In genomic region chr17:73641779-73642580, GRCh38 we compare ENCODE assay signal across 9 cellular contexts. TPM values are rescaled to one million over a fixed set of nuclear protein-coding genes. Genes with fewer than 3 reads are reported as not detected.
A peak's percentile ranks its signal among the peaks of the same experiment; 100 is the strongest.
DNase-seq lines count a peak whose midpoint lies in the region; ATAC-seq, FAIRE-seq and TF ChIP-seq lines count a peak whose summit lies in the region.
"Had no signal": no experiment of that assay in that cellular context is flagged by ENCODE, and none has a peak within 500 bp of the region (broad histone marks: within the 10 kb centered on the region; RNA-seq: fewer than 3 reads in every experiment).

No MANE protein-coding gene starts in this region.

- H3K27ac ChIP-seq in SK-N-SH (ENCODE audit: low read depth in 2 of 2, low read length in 1 of 2) (no peak overlapping the region), GM12878 (ENCODE audit: control insufficient read depth, insufficient read depth) (no peak overlapping the region)

- SMC1A ChIA-PET in GM12878 (lab: Charles Lee; ENCODE audit: uncharacterized antibody, unreplicated experiment) = interaction anchor here (0.6 kb wide), 1 partner anchor 68 kb away, joined by 3 read pairs; no protein-coding TSS in a partner anchor

- BruUV-seq in GM12878 (replicated peaks; lab: Mats Ljungman, UMichigan) = no TSS peak

- no peak for FAIRE-seq in GM12878 (lab: Jason Lieb, UNC)

- H4K20me1 ChIP-seq in SK-N-SH (ENCODE audit: insufficient read depth) (no peaks in the 10 kb centered on the region), GM12878 (ENCODE audit: control insufficient read depth, insufficient read depth) (no peaks in the 10 kb centered on the region)

- TF ChIP-seq RAD21 in SK-N-SH (IDR thresholded peaks at IDR 0.05; ENCODE audit: low read length) (no peak), GM12878 (IDR thresholded peaks at IDR 0.05; ENCODE audit: insufficient read depth, low read depth, low read length) (no peak)

- H3K36me3 ChIP-seq in SK-N-SH (replicated peaks in 1 of 2; ENCODE audit: control insufficient read depth in 1 of 2, insufficient read depth in 2 of 2, low read length in 1 of 2) = no peaks in the 10 kb centered on the region
- no peaks in the 10 kb centered on the region for H3K36me3 ChIP-seq in GM12878 (ENCODE audit: control insufficient read depth in 2 of 2, insufficient read depth in 2 of 2, low read length in 1 of 2)
- H3K36me3 ChIP-seq in MG63 = no peaks in the 10 kb centered on the region

- CTCF ChIA-PET in SK-N-SH (lab: Yijun Ruan, JAX) (interaction anchor here (0.7 to 9.8 kb wide), 29 partner anchors 8 to 558 kb away, joined by 3 to 118 read pairs (median 4); no protein-coding TSS in a partner anchor), GM12878 (lab: Yijun Ruan, JAX) (no interaction called here)

- no peaks in the 10 kb centered on the region for H3F3A ChIP-seq in SK-N-SH (replicated peaks; ENCODE audit: insufficient read depth)

- peaks cover 0 to 14% of the 10 kb centered on the region in 2 experiments; a peak in 1 of 4 replicates for H3K4me1 ChIP-seq in SK-N-SH (ENCODE audit: control insufficient read depth in 1 of 2, insufficient read depth in 2 of 2, low read depth in 1 of 2, low read length in 1 of 2)
- H3K4me1 ChIP-seq in GM12878 (ENCODE audit: control insufficient read depth, insufficient read depth, low read length) = no peaks in the 10 kb centered on the region

- H2AFZ ChIP-seq in SK-N-SH (ENCODE audit: low read depth) = no peak overlapping the region
- H2AFZ ChIP-seq in GM12878 (ENCODE audit: control insufficient read depth, low read depth, low read length) = no peak overlapping the region

- peak; percentile 51 for DNase-seq in SK-N-SH
- peak; percentile 45 for DNase-seq in NCI-H2081 treated with DMSO at 0.1 percent for 48 hours (lab: John Stamatoyannopoulos, UW)
- DNase-seq in GM12878 (ENCODE audit: low read depth, low spot score) = no peak
- no peak for DNase-seq in progenitor cell of endocrine pancreas (ENCODE audit: low spot score, unreplicated experiment)
- DNase-seq in MG63 = no peak
- DNase-seq: NCI-H1105 had no signal

- H3K4me1 Mint-ChIP-seq in progenitor cell of endocrine pancreas (ENCODE audit: low read depth) = peaks cover 21% of the 10 kb centered on the region

- ATAC-seq in SK-N-SH treated with all-trans-retinoic acid at 6 μM for 48 hours (no peak), GM12878 (no peak), HG03457 (IDR thresholded peaks at IDR 0.05; ENCODE audit: unreplicated experiment) (no peak), HG02678 (IDR thresholded peaks at IDR 0.05; ENCODE audit: unreplicated experiment) (no peak)

- in situ Hi-C loops in GM12878 (cut with MboI) = no loop called here

- no peaks in the 10 kb centered on the region for H3K9me2 ChIP-seq in SK-N-SH

- intact Hi-C loops in GM12878 (cut with micrococcal nuclease; ENCODE audit: unreplicated experiment) = no loop called here

- TF ChIP-seq EP300 in SK-N-SH (IDR thresholded peaks at IDR 0.05; ENCODE audit: borderline replicate concordance in 1 of 2, low read depth in 1 of 2, low read length in 1 of 2) (no peak), GM12878 (IDR thresholded peaks at IDR 0.05; ENCODE audit: borderline replicate concordance in 1 of 2, control insufficient read depth in 1 of 2, low read depth in 2 of 2, low read length in 2 of 2) (no peak)

- no peak overlapping the region for H3K4me3 ChIP-seq in SK-N-SH (ENCODE audit: low read depth in 2 of 2, low read length in 1 of 2)
- H3K4me3 ChIP-seq in GM12878 = no peak overlapping the region
- H3K4me3 ChIP-seq in MG63 = no peak overlapping the region

- H3K4me2 ChIP-seq in SK-N-SH (no peak overlapping the region), GM12878 (ENCODE audit: control insufficient read depth, insufficient read depth) (no peak overlapping the region)

- H3K9me3 ChIP-seq in SK-N-SH (no peaks in the 10 kb centered on the region), GM12878 (replicated peaks; ENCODE audit: control insufficient read depth, insufficient read depth, low read length) (no peaks in the 10 kb centered on the region), MG63 (no peaks in the 10 kb centered on the region)

- peaks cover 42% of the 10 kb centered on the region for H3K27me3 Mint-ChIP-seq in progenitor cell of endocrine pancreas

- H3K79me2 ChIP-seq in SK-N-SH (ENCODE audit: insufficient read depth) = no peaks in the 10 kb centered on the region
- no peaks in the 10 kb centered on the region for H3K79me2 ChIP-seq in GM12878 (ENCODE audit: control insufficient read depth, insufficient read depth, low read length)

- WGBS in SK-N-SH (ENCODE audit: low lambda C conversion rate) = 18% methylated on average over 12 of the region's 12 CpGs
- WGBS in GM12878 (ENCODE audit: insufficient coverage, insufficient replicate concordance, low lambda C conversion rate, missing lambda C conversion rate) = 10% methylated on average over 12 of the region's 12 CpGs

- H3K36me3 Mint-ChIP-seq in progenitor cell of endocrine pancreas (ENCODE audit: insufficient read depth) = no peaks in the 10 kb centered on the region

- no peaks in the 10 kb centered on the region for H3K9me3 Mint-ChIP-seq in progenitor cell of endocrine pancreas (ENCODE audit: low read depth)

- POLR2A ChIA-PET in SK-N-SH (lab: Yijun Ruan, JAX) (no interaction called here), GM12878 (lab: Charles Lee) (no interaction called here)

- peaks cover 41% of the 10 kb centered on the region for H3K27me3 ChIP-seq in SK-N-SH (ENCODE audit: insufficient read depth)
- peaks cover 5 to 16% of the 10 kb centered on the region in 2 experiments for H3K27me3 ChIP-seq in GM12878 (replicated peaks in 1 of 2; ENCODE audit: control insufficient read depth in 2 of 2, insufficient read depth in 2 of 2, low read length in 1 of 2)
- peaks cover 30% of the 10 kb centered on the region for H3K27me3 ChIP-seq in MG63

- RAD21 ChIA-PET in GM12878 (lab: Charles Lee; ENCODE audit: unreplicated experiment) = no interaction called here

- TF ChIP-seq CTCF in SK-N-SH (IDR thresholded peaks at IDR 0.05) (no peak), GM12878 (IDR thresholded peaks at IDR 0.05 in 2 of 3, conservative IDR thresholded peaks at IDR 0.05 in 1 of 3; ENCODE audit: control insufficient read depth in 2 of 3, extremely low read depth in 1 of 3, insufficient read depth in 1 of 3, low read depth in 3 of 3, low read length in 3 of 3) (no peak), progenitor cell of endocrine pancreas (IDR thresholded peaks at IDR 0.05; ENCODE audit: unreplicated experiment) (no peak)

- TF ChIP-seq POLR2A in GM12878 (IDR thresholded peaks at IDR 0.05; ENCODE audit: low read depth, low read length) = no peak

- H3K27ac Mint-ChIP-seq in progenitor cell of endocrine pancreas = no peak overlapping the region

- H3K4me3 Mint-ChIP-seq in progenitor cell of endocrine pancreas (ENCODE audit: low read depth) = peak overlapping the region; percentile 35

- H3K9ac ChIP-seq in SK-N-SH = no peak overlapping the region
- no peak overlapping the region for H3K9ac ChIP-seq in GM12878 (ENCODE audit: control insufficient read depth, insufficient read depth, low read length)

TF ChIP-seq in GM12878, 131 proteins besides CTCF, POLR2A, EP300 and RAD21:
- TF ChIP-seq CBX3 (IDR thresholded peaks at IDR 0.05; ENCODE audit: borderline replicate concordance, low read depth) = no peak
- peak; percentile 44; the same call in 1 of the 2 replicates for TF ChIP-seq SPI1 (IDR thresholded peaks at IDR 0.05; ENCODE audit: borderline replicate concordance, insufficient read depth, low read depth, low read length)

RNA-seq across cellular contexts. Expression of gene SDK2, which starts 2.3 kb away (rescaled TPM):
- 0.02 TPM in 2 replicates for polyA plus RNA-seq in SK-N-SH (2012; rRNA removed)
- 0.01 and 0.04 TPM in 2 replicates for polyA plus RNA-seq in SK-N-SH (2012; cell fraction: cytosol; rRNA removed)
- polyA plus RNA-seq in SK-N-SH (2012; cell fraction: nucleus; rRNA removed) = 0.02 and 0.04 TPM in 2 replicates
- 0.04 TPM in 1 of 2 replicates, not detected in the other for total RNA-seq in GM12878 (2013; cell fraction: nucleolus; rRNA removed)
- not detected in 2 replicates for total RNA-seq in GM12878 (2014; rRNA removed)
- total RNA-seq in GM12878 (2014; rRNA removed; fragmentation: Illumina TruSeq; extraction: Trizol) = not detected in 2 replicates
- total RNA-seq in GM12878 (2021) = 0.08 TPM in 1 of 2 replicates, not detected in the other
- polyA plus RNA-seq in GM12878 (2011; ENCODE audit: low read depth) = not detected
- polyA plus RNA-seq in GM12878 (2011; rRNA removed) = 0.03 TPM in 1 of 2 replicates, not detected in the other
- polyA plus RNA-seq in GM12878 (2011; cell fraction: cytosol; rRNA removed) = 0.01 and 0.02 TPM in 2 replicates
- 0.03 and 0.06 TPM in 2 replicates for polyA plus RNA-seq in GM12878 (2011; cell fraction: nucleus; rRNA removed)
- 0.04 TPM in 2 replicates for polyA plus RNA-seq in GM12878 (2012)
- not detected in 2 replicates for polyA plus RNA-seq in GM12878 (2014; fragmentation: Illumina TruSeq; extraction: Trizol)
- not detected for polyA plus RNA-seq in GM12878 (2014; fragmentation: Nextera tagmentation; extraction: Ambion mirVana)
- not detected in 2 replicates for polyA plus RNA-seq in GM12878 (2014; rRNA removed)
- under 1 TPM in 1 of 2 experiments, not detected in 1; 0.03 TPM for polyA plus RNA-seq in GM12878 (2016; fragmentation: Nextera tagmentation; extraction: Ambion mirVana)
- under 0.01 TPM in 2 replicates for polyA minus RNA-seq in GM12878 (2011; rRNA and poly(A)+ RNA removed)
- polyA minus RNA-seq in GM12878 (2011; cell fraction: cytosol; rRNA and poly(A)+ RNA removed) = not detected in 2 replicates
- polyA minus RNA-seq in GM12878 (2011; cell fraction: nucleus; rRNA and poly(A)+ RNA removed) = under 0.01 TPM in 1 of 2 replicates, not detected in the other
- total RNA-seq in progenitor cell of endocrine pancreas = 6.7 and 7.1 TPM in 2 replicates
- total RNA-seq in MG63 (2014; rRNA removed; shearing (Covaris generic); ENCODE audit: low replicate concordance) = 0.33 TPM in 1 of 2 replicates, not detected in the other

Comparison
In these comparisons a context has a peak if more than half of its experiments do, and no peak if none do; other contexts are left out.
1. DNase-seq: peak in SK-N-SH (single experiment) and NCI-H2081 treated with DMSO at 0.1 percent for 48 hours (single experiment); none in GM12878 (single experiment), progenitor cell of endocrine pancreas (single experiment) and MG63 (single experiment).